ENCODE assay signal across 24 cellular contexts in the genomic region with DNA sequence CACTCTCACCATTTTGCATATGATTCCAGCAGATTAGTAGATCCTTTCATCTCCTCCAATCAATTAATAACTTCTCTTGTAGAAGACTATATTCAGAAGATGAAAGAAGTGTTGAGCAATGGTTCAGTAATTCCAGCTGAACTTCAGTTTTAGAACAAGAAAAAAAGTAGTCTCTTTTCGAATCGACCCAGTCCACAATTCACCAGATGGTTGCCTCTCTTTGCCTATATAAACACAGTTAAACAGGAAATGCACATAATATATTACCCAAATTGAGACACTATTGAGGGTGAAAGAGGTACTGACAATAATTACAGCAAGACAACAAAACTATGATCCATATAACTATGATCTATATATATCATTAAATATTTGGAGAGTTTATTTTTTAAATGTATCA. TPM values are rescaled to one million over a fixed set of nuclear protein-coding genes. Genes with fewer than 3 reads are reported as not detected.
DNase-seq lines count a peak whose midpoint lies in the region; ATAC-seq and TF ChIP-seq lines count a peak whose summit lies in the region.
"Had no signal": no experiment of that assay in that cellular context is flagged by ENCODE, and none has a peak within 500 bp of the region (broad histone marks: within the 10 kb centered on the region; RNA-seq: fewer than 3 reads in every experiment).

No MANE protein-coding gene starts in this region.

- H3K4me2 ChIP-seq in BLaER1 treated with 17β-estradiol and CSF1 and Interleukin-3, amounts not matched to agents 10 nM and 100 nM, result peak overlapping the region; percentile 19 to 80 (median 60); a peak in 20 of 22 replicates
- H3K4me2 ChIP-seq: A549, neural progenitor cell had no signal

- H3K27me3 Mint-ChIP-seq in osteocyte (ENCODE audit: unreplicated experiment), result peaks cover 12% of the 10 kb centered on the region

- no peaks in the 10 kb centered on the region for H4K20me1 ChIP-seq in BLaER1 treated with 17β-estradiol and CSF1 and Interleukin-3, amounts not matched to agents 10 nM and 100 nM

- peaks cover 9% of the 10 kb centered on the region for H3K4me1 Mint-ChIP-seq in osteocyte (ENCODE audit: unreplicated experiment)

- 0 out of 20 replicates have a peak overlapping the region, but pooled peaks of 1 of the 10 experiments have one; percentile 9 for H3K4me3 ChIP-seq in BLaER1 treated with 17β-estradiol and CSF1 and Interleukin-3, amounts not matched to agents 10 nM and 100 nM
- H3K4me3 ChIP-seq in heart left ventricle, result no peak overlapping the region
- H3K4me3 ChIP-seq: A549, esophagus squamous epithelium, mucosa of descending colon, neural progenitor cell, psoas muscle, skin epidermis had no signal

- H3K4me1 ChIP-seq in BLaER1 treated with 17β-estradiol and CSF1 and Interleukin-3, amounts not matched to agents 10 nM and 100 nM, result peaks cover 22 to 68% (median 46%) of the 10 kb centered on the region in 10 experiments
- H3K4me1 ChIP-seq in heart left ventricle, result peaks cover 0 to 22% (median 10%) of the 10 kb centered on the region in 12 donors
- H3K4me1 ChIP-seq: neural progenitor cell had no signal

- no peaks in the 10 kb centered on the region for H3K36me3 ChIP-seq in BLaER1 treated with 17β-estradiol and CSF1 and Interleukin-3, amounts not matched to agents 10 nM and 100 nM
- H3K36me3 ChIP-seq in heart left ventricle, result no peaks in the 10 kb centered on the region
- H3K36me3 ChIP-seq: esophagus squamous epithelium, neural progenitor cell had no signal

- 70 to 81% (median 75%) methylated on average over 2 of the region's 2 CpGs for WGBS in heart left ventricle, 4 donors

- no peak overlapping the region for H3K4me3 Mint-ChIP-seq in osteocyte (ENCODE audit: unreplicated experiment)
- H3K4me3 Mint-ChIP-seq: activated T-cell treated with anti-CD3 and anti-CD28 coated beads, Interleukin-2, amount 50 U/mL, for 72 hours; neural progenitor cell had no signal

- no peak for TF ChIP-seq CTCF in osteocyte (IDR thresholded peaks at IDR 0.05)
- TF ChIP-seq CTCF in heart left ventricle (IDR thresholded peaks at IDR 0.05), result no peak

- H3K27me3 ChIP-seq in BLaER1 treated with 17β-estradiol and CSF1 and Interleukin-3, amounts not matched to agents 10 nM and 100 nM, result no peaks in the 10 kb centered on the region
- H3K27me3 ChIP-seq in heart left ventricle, result no peaks in the 10 kb centered on the region
- H3K27me3 ChIP-seq: esophagus squamous epithelium, neural progenitor cell had no signal

- H3K36me3 Mint-ChIP-seq in osteocyte (ENCODE audit: unreplicated experiment), result no peaks in the 10 kb centered on the region
- H3K36me3 Mint-ChIP-seq: activated naive CD4-positive, alpha-beta T cell treated with anti-CD3 and anti-CD28 coated beads, Interleukin-2, amount 50 U/mL, for 72 hours; neural progenitor cell had no signal

- H3K27ac Mint-ChIP-seq in osteocyte (ENCODE audit: unreplicated experiment), result no peak overlapping the region
- H3K27ac Mint-ChIP-seq: activated T-cell treated with anti-CD3 and anti-CD28 coated beads, Interleukin-2, amount 50 U/mL, for 72 hours; neural progenitor cell had no signal

- intact Hi-C loops in heart left ventricle (cut with DNase I), result no loop called here

- no peak for TF ChIP-seq POLR2A in heart left ventricle (IDR thresholded peaks at IDR 0.05)

- H3K9ac ChIP-seq in BLaER1 treated with 17β-estradiol and CSF1 and Interleukin-3, amounts not matched to agents 10 nM and 100 nM, result 0 out of 22 replicates have a peak overlapping the region, but pooled peaks of 1 of the 11 experiments have one; percentile 56
- H3K9ac ChIP-seq: neural progenitor cell had no signal

- no peaks in the 10 kb centered on the region for H3K9me3 ChIP-seq in BLaER1 treated with 17β-estradiol and CSF1 and Interleukin-3, amounts not matched to agents 10 nM and 100 nM (replicated peaks in 1 of 11)
- H3K9me3 ChIP-seq in heart left ventricle, result no peaks in the 10 kb centered on the region
- H3K9me3 ChIP-seq: A549, esophagus squamous epithelium, mucosa of descending colon, psoas muscle had no signal

- peak overlapping the region in 4 of 11 experiments; percentile 3 to 65 (median 47); a peak in 5 of 22 replicates for H3K27ac ChIP-seq in BLaER1 treated with 17β-estradiol and CSF1 and Interleukin-3, amounts not matched to agents 10 nM and 100 nM
- H3K27ac ChIP-seq in heart left ventricle, result no peak overlapping the region
- H3K27ac ChIP-seq: A549, esophagus squamous epithelium, neural progenitor cell, psoas muscle, skin epidermis had no signal

- peak; percentile 74 for ATAC-seq in GM19395 (IDR thresholded peaks at IDR 0.05; ENCODE audit: unreplicated experiment)
- ATAC-seq in HG02852 (IDR thresholded peaks at IDR 0.05; ENCODE audit: unreplicated experiment), result peak; percentile 44
- no peak for ATAC-seq in heart left ventricle
- ATAC-seq: A549, mucosa of descending colon, psoas muscle had no signal

- peak; percentile 61 for DNase-seq in NAMALWA (ENCODE audit: low spot score)
- no peak for DNase-seq in osteocyte (ENCODE audit: extremely low spot score, unreplicated experiment)
- DNase-seq in heart left ventricle, result no peak
- no peak for DNase-seq in iPS-NIHi11 (ENCODE audit: low spot score)
- no peak for DNase-seq in kidney tubule cell (ENCODE audit: low spot score)
- DNase-seq: activated T-cell treated with anti-CD3 and anti-CD28 coated beads, Interleukin-2, amount 50 U/mL, for 72 hours; C1 segment of cervical spinal cord; effector CD8-positive, alpha-beta T cell; esophagus squamous epithelium; mucosa of descending colon; MV-4-11; NCI-H187 treated with DMSO at 0.1 percent for 48 hours; NCI-H446; NK-92 treated with Interleukin-12 subunit alpha and Interleukin-12 subunit beta, amount 100 ng/mL, for 24 hours; psoas muscle; stimulated activated CD4-positive, alpha-beta T cell treated with anti-CD3 and anti-CD28 coated beads, Interleukin-4, amount 100 ng/mL, for 24 hours; T1000 had no signal

- H3K9me3 Mint-ChIP-seq in osteocyte (ENCODE audit: unreplicated experiment), result no peaks in the 10 kb centered on the region
- H3K9me3 Mint-ChIP-seq: activated naive CD4-positive, alpha-beta T cell treated with anti-CD3 and anti-CD28 coated beads, Interleukin-2, amount 50 U/mL, for 72 hours; activated T-cell treated with anti-CD3 and anti-CD28 coated beads, Interleukin-2, amount 50 U/mL, for 72 hours; neural progenitor cell had no signal

RNA-seq across cellular contexts. Expression of a gene that starts 16.8 kb away (rescaled TPM):
- total RNA-seq in osteocyte, result 0.18 and 0.19 TPM in 2 replicates
- 10 to 100 TPM in 1 of 9 donors, 1 to 10 TPM in 8; 5.4 to 10.3 (median 8.5) TPM for total RNA-seq in heart left ventricle
- polyA plus RNA-seq in heart left ventricle, result 1 to 10 TPM; 5.3 to 5.8 TPM

Comparison
In these comparisons a context has a peak if more than half of its experiments do, and no peak if none do; other contexts are left out.
1. ATAC-seq: peak in GM19395 (single experiment) and HG02852 (single experiment); none in heart left ventricle (0 of 4).